14 cellular contexts compared by ENCODE assay signal in genomic region chr19:33731886-33732285, GRCh38.
DNase-seq lines count a peak whose midpoint lies in the region; FAIRE-seq and TF ChIP-seq lines count a peak whose summit lies in the region.
"Had no signal": no experiment of that assay in that cellular context is flagged by ENCODE, and none has a peak within 500 bp of the region (broad histone marks: within the 10 kb centered on the region; RNA-seq: fewer than 3 reads in every experiment).

No MANE protein-coding gene starts in this region.

- no peak for FAIRE-seq in GM19239 (lab: Jason Lieb, UNC)

- intact Hi-C loops in posterior vena cava (cut with DNase I): no loop called here

- no peaks in the 10 kb centered on the region for H3K9me3 ChIP-seq in WERI-Rb-1 (ENCODE audit: severe bottlenecking)

- no peaks in the 10 kb centered on the region for H3K27me3 ChIP-seq in WERI-Rb-1 (ENCODE audit: insufficient read depth, low read depth, severe bottlenecking)
- H3K27me3 ChIP-seq: BLaER1 had no signal

- H3K36me3 ChIP-seq in WERI-Rb-1: no peaks in the 10 kb centered on the region
- H3K36me3 ChIP-seq: BLaER1 had no signal

- H3K4me3 ChIP-seq in WERI-Rb-1 (ENCODE audit: low read depth, low read length): no peak overlapping the region
- no peak overlapping the region for H3K4me3 ChIP-seq in coronary artery
- H3K4me3 ChIP-seq: BLaER1, GM23338 had no signal

- peak; percentile 14 for DNase-seq in activated effector memory CD4-positive, alpha-beta T cell treated with anti-CD3 and anti-CD28 coated beads, Interleukin-2, amount 50 U/mL, for 16 hours
- no peak for DNase-seq in activated effector memory CD4-positive, alpha-beta T cell treated with Interleukin-2 at 50 U/mL for 16 hours
- peak; percentile 45 for DNase-seq in WERI-Rb-1
- peak; percentile 34 for DNase-seq in posterior vena cava (ENCODE audit: low spot score)
- DNase-seq in coronary artery (ENCODE audit: low spot score): no peak
- no peak for DNase-seq in GM19239 (ENCODE audit: insufficient read length, low spot score)
- no peak for DNase-seq in T1000 (lab: John Stamatoyannopoulos, UW)
- DNase-seq: 8988T, AML-193, DMS53, GF-D8, H9 had no signal

- no peak overlapping the region for H3K27ac ChIP-seq in WERI-Rb-1
- no peak overlapping the region for H3K27ac ChIP-seq in coronary artery
- H3K27ac ChIP-seq: BLaER1 had no signal

- TF ChIP-seq CTCF in WERI-Rb-1 (IDR thresholded peaks at IDR 0.05; ENCODE audit: low read depth, low read length) (no peak), coronary artery (IDR thresholded peaks at IDR 0.05) (no peak)

Comparison
In these comparisons a context has a peak if more than half of its experiments do, and no peak if none do; other contexts are left out.
1. DNase-seq: peak in activated effector memory CD4-positive, alpha-beta T cell treated with anti-CD3 and anti-CD28 coated beads, Interleukin-2, amount 50 U/mL, for 16 hours (single experiment), WERI-Rb-1 (single experiment) and posterior vena cava (single experiment); none in activated effector memory CD4-positive, alpha-beta T cell treated with Interleukin-2 at 50 U/mL for 16 hours (single experiment), coronary artery (single experiment), GM19239 (single experiment) and T1000 (single experiment).